10 cellular contexts compared by ENCODE assay signal in genomic region chr3:133447751-133448477, GRCh38. TPM values are rescaled to one million over a fixed set of nuclear protein-coding genes. Genes with fewer than 3 reads are reported as not detected.
DNase-seq lines count a peak whose midpoint lies in the region; ATAC-seq and TF ChIP-seq lines count a peak whose summit lies in the region.
"Had no signal": no experiment of that assay in that cellular context is flagged by ENCODE, and none has a peak within 500 bp of the region (broad histone marks: within the 10 kb centered on the region; RNA-seq: fewer than 3 reads in every experiment).

No MANE protein-coding gene starts in this region.

- no peaks in the 10 kb centered on the region for H3K9me3 Mint-ChIP-seq in activated naive CD4-positive, alpha-beta T cell treated with anti-CD3 and anti-CD28 coated beads for 36 hours

- peak; percentile 23 for ATAC-seq in HG02678 (IDR thresholded peaks at IDR 0.05; ENCODE audit: unreplicated experiment)
- no peak for ATAC-seq in omental fat pad (ENCODE audit: low FRiP score)

- TF ChIP-seq CTCF in omental fat pad (IDR thresholded peaks at IDR 0.05), result no peak

- peaks cover 6% of the 10 kb centered on the region for H3K4me1 ChIP-seq in effector memory CD4-positive, alpha-beta T cell (ENCODE audit: control insufficient read depth, insufficient read depth, low read length, poor library complexity, severe bottlenecking)
- H3K4me1 ChIP-seq: left ventricle myocardium inferior had no signal

- peaks cover 43% of the 10 kb centered on the region for H3K4me1 Mint-ChIP-seq in activated naive CD4-positive, alpha-beta T cell treated with anti-CD3 and anti-CD28 coated beads for 36 hours (ENCODE audit: low read depth)

- CTCF ChIA-PET in activated naive CD4-positive, alpha-beta T cell treated with anti-CD3 and anti-CD28 coated beads for 36 hours (lab: Charles Lee), result interaction anchor here (0.7 to 1.6 kb wide), 5 partner anchors 13 to 718 kb away, joined by 3 to 5 read pairs (median 3); no protein-coding TSS in a partner anchor

- H3K9me3 ChIP-seq in effector memory CD4-positive, alpha-beta T cell (ENCODE audit: control insufficient read depth, low read length), result no peaks in the 10 kb centered on the region
- H3K9me3 ChIP-seq: left ventricle myocardium inferior had no signal

- H3K27ac Mint-ChIP-seq in activated naive CD4-positive, alpha-beta T cell treated with anti-CD3 and anti-CD28 coated beads for 36 hours, result peak overlapping the region; percentile 42

- no peaks in the 10 kb centered on the region for H3K36me3 Mint-ChIP-seq in activated naive CD4-positive, alpha-beta T cell treated with anti-CD3 and anti-CD28 coated beads for 36 hours (ENCODE audit: low read depth)

- no peaks in the 10 kb centered on the region for H3K27me3 ChIP-seq in effector memory CD4-positive, alpha-beta T cell (replicated peaks; ENCODE audit: control insufficient read depth, insufficient read depth, low read length, poor library complexity, severe bottlenecking)

- intact Hi-C loops in activated naive CD4-positive, alpha-beta T cell treated with anti-CD3 and anti-CD28 coated beads for 36 hours (cut with micrococcal nuclease), result loop anchor here (1.0 to 10.0 kb wide), 9 partner anchors 13 to 787 kb away; partner anchors contain the start of genes CDV3, NPHP3 and SRPRB

- DNase-seq in activated naive CD4-positive, alpha-beta T cell treated with anti-CD3 and anti-CD28 coated beads for 36 hours, result no peak
- no peak for DNase-seq in activated naive CD4-positive, alpha-beta T cell treated with Interleukin-2 at 50 U/mL for 16 hours
- DNase-seq in NCI-H69 (lab: John Stamatoyannopoulos, UW) (peak; percentile 55), renal cortical epithelial cell (ENCODE audit: low read depth) (peak; percentile 42), NCI-H524 (lab: John Stamatoyannopoulos, UW) (no peak), omental fat pad (ENCODE audit: low spot score) (no peak)
- DNase-seq in effector memory CD4-positive, alpha-beta T cell, result no peak
- DNase-seq: left ventricle myocardium inferior had no signal

- no peak overlapping the region for H3K4me3 ChIP-seq in effector memory CD4-positive, alpha-beta T cell (ENCODE audit: insufficient read depth, low read depth, low read length, poor library complexity, severe bottlenecking)
- H3K4me3 ChIP-seq: left ventricle myocardium inferior had no signal

- H3K27ac ChIP-seq in effector memory CD4-positive, alpha-beta T cell (ENCODE audit: insufficient read depth, low read length, poor library complexity, severe bottlenecking), result no peak overlapping the region
- H3K27ac ChIP-seq: left ventricle myocardium inferior had no signal

- H3K27me3 Mint-ChIP-seq in activated naive CD4-positive, alpha-beta T cell treated with anti-CD3 and anti-CD28 coated beads for 36 hours (ENCODE audit: low read depth), result no peaks in the 10 kb centered on the region

- no peaks in the 10 kb centered on the region for H3K36me3 ChIP-seq in effector memory CD4-positive, alpha-beta T cell (ENCODE audit: control insufficient read depth, insufficient read depth, low read length)
- H3K36me3 ChIP-seq: left ventricle myocardium inferior had no signal

- no peak overlapping the region for H3K4me3 Mint-ChIP-seq in activated naive CD4-positive, alpha-beta T cell treated with anti-CD3 and anti-CD28 coated beads for 36 hours

RNA-seq across cellular contexts. Expression of gene BFSP2, which starts 48.1 kb away (rescaled TPM):
- not detected for total RNA-seq in activated naive CD4-positive, alpha-beta T cell treated with anti-CD3 and anti-CD28 coated beads for 36 hours
- total RNA-seq in renal cortical epithelial cell (not detected in 2 replicates), omental fat pad (not detected)
- total RNA-seq: left ventricle myocardium inferior, LHCN-M2 had no signal

Comparison
In these comparisons a context has a peak if more than half of its experiments do, and no peak if none do; other contexts are left out.
1. DNase-seq: peak in NCI-H69 (single experiment) and renal cortical epithelial cell (single experiment); none in activated naive CD4-positive, alpha-beta T cell treated with anti-CD3 and anti-CD28 coated beads for 36 hours (single experiment), activated naive CD4-positive, alpha-beta T cell treated with Interleukin-2 at 50 U/mL for 16 hours (single experiment), NCI-H524 (0 of 2), omental fat pad (single experiment) and effector memory CD4-positive, alpha-beta T cell (0 of 3).